Comparison of ENCODE assay signal across 9 cellular contexts in genomic region chr2:86017901-86018896, GRCh38.
DNase-seq lines count a peak whose midpoint lies in the region; ATAC-seq and TF ChIP-seq lines count a peak whose summit lies in the region.
"Had no signal": no experiment of that assay in that cellular context is flagged by ENCODE, and none has a peak within 500 bp of the region (broad histone marks: within the 10 kb centered on the region; RNA-seq: fewer than 3 reads in every experiment).

No MANE protein-coding gene starts in this region.

- in situ Hi-C loops in G401 (cut with HindIII; ENCODE audit: low sequenced_read_pairs) = no loop called here

- H3K36me3 Mint-ChIP-seq in stimulated activated memory B cell treated with anti-CD40 and anti-IgM and Interleukin-4, amounts not matched to agents 10 μg/mL and 1 μg/mL and 100 μg/mL, for 72 hours = peaks cover 6% of the 10 kb centered on the region

- intact Hi-C loops in left ventricle myocardium superior (cut with micrococcal nuclease) = no loop called here

- ATAC-seq in left ventricle myocardium superior (peak; percentile 60), GM18870 (IDR thresholded peaks at IDR 0.05; ENCODE audit: unreplicated experiment) (no peak), GM21390 (IDR thresholded peaks at IDR 0.05; ENCODE audit: unreplicated experiment) (no peak)
- peak; percentile 35 for ATAC-seq in stimulated activated memory B cell treated with anti-CD40 and anti-IgM and Interleukin-4, amounts not matched to agents 10 μg/mL and 1 μg/mL and 100 μg/mL, for 72 hours
- ATAC-seq: GM23338 had no signal

- no peak overlapping the region for H3K4me3 Mint-ChIP-seq in stimulated activated memory B cell treated with anti-CD40 and anti-IgM and Interleukin-4, amounts not matched to agents 10 μg/mL and 1 μg/mL and 100 μg/mL, for 72 hours
- H3K4me3 Mint-ChIP-seq: GM23338 had no signal

- TF ChIP-seq CTCF in RWPE1 (conservative IDR thresholded peaks at IDR 0.05; ENCODE audit: low read depth) = no peak

- peak overlapping the region; percentile 30; the same call in 1 of the 2 replicates for H3K27ac ChIP-seq in RWPE1

- CTCF ChIA-PET in RWPE1 (lab: Yijun Ruan, JAX) = interaction anchor here (0.6 to 0.7 kb wide), 2 partner anchors 10 to 130 kb away, joined by 4 read pairs; partner anchors contain the start of gene ST3GAL5

- H3K9me3 Mint-ChIP-seq in stimulated activated memory B cell treated with anti-CD40 and anti-IgM and Interleukin-4, amounts not matched to agents 10 μg/mL and 1 μg/mL and 100 μg/mL, for 72 hours = peaks cover 11% of the 10 kb centered on the region

- POLR2A ChIA-PET in RWPE1 (lab: Yijun Ruan, JAX; ENCODE audit: low non-redundant PET) = no interaction called here

- peak; percentile 91 for DNase-seq in G401 (ENCODE audit: low spot score)
- DNase-seq in RWPE1 (ENCODE audit: low spot score) = peak; percentile 48
- peak; percentile 75 for DNase-seq in left ventricle myocardium superior
- DNase-seq in activated gamma-delta T cell (lab: John Stamatoyannopoulos, UW) = no peak
- DNase-seq in GM19240 (ENCODE audit: insufficient read length, low spot score) = no peak

- peaks cover 50% of the 10 kb centered on the region for H3K4me1 Mint-ChIP-seq in stimulated activated memory B cell treated with anti-CD40 and anti-IgM and Interleukin-4, amounts not matched to agents 10 μg/mL and 1 μg/mL and 100 μg/mL, for 72 hours
- H3K4me1 Mint-ChIP-seq: GM23338 had no signal

- no peaks in the 10 kb centered on the region for H3K27me3 Mint-ChIP-seq in stimulated activated memory B cell treated with anti-CD40 and anti-IgM and Interleukin-4, amounts not matched to agents 10 μg/mL and 1 μg/mL and 100 μg/mL, for 72 hours

- H3K27ac Mint-ChIP-seq in stimulated activated memory B cell treated with anti-CD40 and anti-IgM and Interleukin-4, amounts not matched to agents 10 μg/mL and 1 μg/mL and 100 μg/mL, for 72 hours = peak overlapping the region; percentile 77
- H3K27ac Mint-ChIP-seq: GM23338 had no signal

Comparison
In these comparisons a context has a peak if more than half of its experiments do, and no peak if none do; other contexts are left out.
1. DNase-seq: peak in G401 (single experiment), RWPE1 (single experiment) and left ventricle myocardium superior (single experiment); none in activated gamma-delta T cell (single experiment) and GM19240 (single experiment).
2. ATAC-seq: peak in left ventricle myocardium superior (single experiment) and stimulated activated memory B cell treated with anti-CD40 and anti-IgM and Interleukin-4, amounts not matched to agents 10 μg/mL and 1 μg/mL and 100 μg/mL, for 72 hours (single experiment); none in GM18870 (single experiment) and GM21390 (single experiment).